18 cellular contexts compared by ENCODE assay signal in the genomic region with DNA sequence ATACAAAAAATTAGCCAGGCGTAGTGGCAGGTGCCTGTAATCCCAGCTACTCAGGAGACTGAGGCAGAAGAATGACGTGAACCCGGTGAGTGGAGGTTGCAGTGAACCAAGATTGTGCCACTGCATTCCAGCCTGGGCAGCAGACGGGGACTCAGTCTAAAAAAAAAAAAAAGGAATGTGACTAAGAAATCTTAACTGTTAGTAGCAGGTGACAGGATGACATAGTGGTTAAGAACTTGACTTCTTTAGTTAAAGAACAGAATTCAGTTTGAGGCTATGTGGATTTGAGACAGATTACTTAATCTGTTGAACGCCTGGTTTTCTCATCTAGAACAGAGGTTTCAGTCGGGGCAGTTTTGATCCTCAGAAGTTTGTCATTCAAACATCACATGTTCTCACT.
"Had no signal": no experiment of that assay in that cellular context is flagged by ENCODE, and none has a peak within 500 bp of the region (broad histone marks: within the 10 kb centered on the region; RNA-seq: fewer than 3 reads in every experiment).

No MANE protein-coding gene starts in this region.

- H3K9me3 ChIP-seq: gastroesophageal sphincter, heart right ventricle, lower lobe of right lung, tibial nerve had no signal

- H3K4me3 ChIP-seq: gastroesophageal sphincter, heart right ventricle, lower lobe of right lung, tibial nerve had no signal

- H3K27ac Mint-ChIP-seq: nephron, T-cell had no signal

- H3K27ac ChIP-seq: dorsolateral prefrontal cortex, gastroesophageal sphincter, heart right ventricle, lower lobe of right lung, tibial nerve had no signal

- H3K27me3 ChIP-seq: dorsolateral prefrontal cortex, gastroesophageal sphincter, heart right ventricle, tibial nerve had no signal

- FAIRE-seq: astrocyte had no signal

- H3K27me3 Mint-ChIP-seq: stimulated activated memory B cell treated with anti-CD40 and anti-IgM and Interleukin-4, amounts not matched to agents 10 μg/mL and 1 μg/mL and 100 μg/mL, for 72 hours had no signal

- ATAC-seq: activated CD4-positive, CD25-positive, alpha-beta regulatory T cell treated with anti-CD3 and anti-CD28 coated beads, Interleukin-2, amount 50 U/mL, for 24 hours; gastroesophageal sphincter; heart right ventricle; left cardiac atrium; lower lobe of right lung; stimulated activated memory B cell treated with anti-CD40 and anti-IgM and Interleukin-4, amounts not matched to agents 10 μg/mL and 1 μg/mL and 100 μg/mL, for 72 hours; T-cell had no signal

- DNase-seq: activated CD4-positive, alpha-beta T cell treated with anti-CD3 and anti-CD28 coated beads, Interleukin-2, amount 50 U/mL, for 4 hours; activated naive CD4-positive, alpha-beta T cell treated with Interleukin-2 at 50 U/mL for 16 hours; activated T-cell treated with anti-CD3 and anti-CD28 coated beads, Interleukin-2, amount 50 U/mL, for 48 hours; dorsolateral prefrontal cortex; heart right ventricle; left cardiac atrium; lower lobe of right lung; occipital lobe; stimulated activated CD4-positive, alpha-beta T cell treated with anti-CD3 and anti-CD28 coated beads, Interleukin-2, amount 100 ng/mL, for 48 hours; substantia nigra; T-cell; T-helper 9 cell had no signal

- H3K9me3 Mint-ChIP-seq: stimulated activated memory B cell treated with anti-CD40 and anti-IgM and Interleukin-4, amounts not matched to agents 10 μg/mL and 1 μg/mL and 100 μg/mL, for 72 hours; T-cell had no signal
